In genomic region chr2:20327370-20327769, GRCh38 we compare ENCODE assay signal across 17 cellular contexts. TPM values are rescaled to one million over a fixed set of nuclear protein-coding genes. Genes with fewer than 3 reads are reported as not detected.
DNase-seq lines count a peak whose midpoint lies in the region; ATAC-seq, FAIRE-seq and TF ChIP-seq lines count a peak whose summit lies in the region.
"Had no signal": no experiment of that assay in that cellular context is flagged by ENCODE, and none has a peak within 500 bp of the region (broad histone marks: within the 10 kb centered on the region; RNA-seq: fewer than 3 reads in every experiment).

No MANE protein-coding gene starts in this region.

- DNase-seq in CD4-positive, alpha-beta T cell: no peak
- DNase-seq in HT-29 (ENCODE audit: low spot score) (peak; percentile 21), chondrocyte (ENCODE audit: low spot score) (no peak), germinal center (ENCODE audit: low spot score) (no peak), D721Med (ENCODE audit: insufficient read length, low spot score) (no peak)
- no peak for DNase-seq in natural killer cell treated with Interleukin-12 subunit alpha and Interleukin-12 subunit beta and Interleukin-15 and Interleukin-18, amount 100 ng/mL, for 72 hours (ENCODE audit: low spot score)
- no peak for DNase-seq in stimulated activated CD4-positive, alpha-beta T cell treated with anti-CD3 and anti-CD28 coated beads, Interleukin-4, amount 100 ng/mL, for 4 hours
- DNase-seq: activated T-cell treated with anti-CD3 and anti-CD28 coated beads for 4 hours, anterior cingulate cortex, dorsolateral prefrontal cortex, foreskin fibroblast, naive B cell, NCI-H1930 had no signal

- peaks cover 9% of the 10 kb centered on the region for H3K9me3 Mint-ChIP-seq in CD4-positive, alpha-beta T cell
- peaks cover 5% of the 10 kb centered on the region for H3K9me3 Mint-ChIP-seq in chondrocyte (ENCODE audit: low read depth)
- no peaks in the 10 kb centered on the region for H3K9me3 Mint-ChIP-seq in natural killer cell treated with Interleukin-12 subunit alpha and Interleukin-12 subunit beta and Interleukin-15 and Interleukin-18, amount 100 ng/mL, for 72 hours
- H3K9me3 Mint-ChIP-seq: WTC11 had no signal

- peaks cover 70% of the 10 kb centered on the region for H3K4me1 Mint-ChIP-seq in CD4-positive, alpha-beta T cell (ENCODE audit: low read depth)
- H3K4me1 Mint-ChIP-seq in chondrocyte (ENCODE audit: low read depth): peaks cover 51% of the 10 kb centered on the region
- peaks cover 59 to 63% of the 10 kb centered on the region in 2 donors for H3K4me1 Mint-ChIP-seq in natural killer cell treated with Interleukin-12 subunit alpha and Interleukin-12 subunit beta and Interleukin-15 and Interleukin-18, amount 100 ng/mL, for 72 hours (ENCODE audit: low read depth in 2 of 2)

- H3K27me3 Mint-ChIP-seq in CD4-positive, alpha-beta T cell: no peaks in the 10 kb centered on the region
- H3K27me3 Mint-ChIP-seq in chondrocyte (ENCODE audit: low read depth): no peaks in the 10 kb centered on the region
- H3K27me3 Mint-ChIP-seq in natural killer cell treated with Interleukin-12 subunit alpha and Interleukin-12 subunit beta and Interleukin-15 and Interleukin-18, amount 100 ng/mL, for 72 hours: no peaks in the 10 kb centered on the region
- H3K27me3 Mint-ChIP-seq: naive B cell had no signal

- H3K27ac ChIP-seq in CD4-positive, alpha-beta T cell (ENCODE audit: low read depth, low read length): no peak overlapping the region

- intact Hi-C loops in CD4-positive, alpha-beta T cell (cut with DNase I, micrococcal nuclease): loop anchor here in 1 of 2 experiments (2.0 kb wide), 1 partner anchor 23 kb away; the partner anchor contains the start of gene PUM2

- peak overlapping the region; percentile 7 for H3K4me3 Mint-ChIP-seq in CD4-positive, alpha-beta T cell
- no peak overlapping the region for H3K4me3 Mint-ChIP-seq in chondrocyte (ENCODE audit: unreplicated experiment)
- H3K4me3 Mint-ChIP-seq in natural killer cell treated with Interleukin-12 subunit alpha and Interleukin-12 subunit beta and Interleukin-15 and Interleukin-18, amount 100 ng/mL, for 72 hours: no peak overlapping the region
- H3K4me3 Mint-ChIP-seq: naive B cell, WTC11 had no signal

- POLR2A ChIA-PET in CD4-positive, alpha-beta T cell (lab: Charles Lee): interaction anchor here (1.0 to 2.9 kb wide), 2 partner anchors 18 to 24 kb away, joined by 3 to 12 read pairs; no protein-coding TSS in a partner anchor

- H3K27me3 ChIP-seq in CD4-positive, alpha-beta T cell (ENCODE audit: control insufficient read depth, insufficient read depth, low read length): no peaks in the 10 kb centered on the region
- H3K27me3 ChIP-seq: BLaER1 treated with 17β-estradiol and CSF1 and Interleukin-3, amounts not matched to agents 10 nM and 100 nM; dorsolateral prefrontal cortex had no signal

- CTCF ChIA-PET in CD4-positive, alpha-beta T cell (lab: Charles Lee): interaction anchor here (0.9 to 3.4 kb wide), 11 partner anchors 9 to 49 kb away, joined by 3 to 31 read pairs (median 10); no protein-coding TSS in a partner anchor

- peaks cover 9% of the 10 kb centered on the region for H3K9me3 ChIP-seq in CD4-positive, alpha-beta T cell (ENCODE audit: control insufficient read depth, low read length)

- peak overlapping the region; percentile 19 for H3K27ac Mint-ChIP-seq in CD4-positive, alpha-beta T cell
- peak overlapping the region; percentile 52 for H3K27ac Mint-ChIP-seq in chondrocyte (ENCODE audit: unreplicated experiment)
- H3K27ac Mint-ChIP-seq in natural killer cell treated with Interleukin-12 subunit alpha and Interleukin-12 subunit beta and Interleukin-15 and Interleukin-18, amount 100 ng/mL, for 72 hours: peak overlapping the region; percentile 57 to 81

- H3K36me3 Mint-ChIP-seq in CD4-positive, alpha-beta T cell (ENCODE audit: low read depth): peaks cover 96% of the 10 kb centered on the region
- peaks cover 3% of the 10 kb centered on the region for H3K36me3 Mint-ChIP-seq in chondrocyte (ENCODE audit: low read depth)
- peaks cover 27% of the 10 kb centered on the region for H3K36me3 Mint-ChIP-seq in natural killer cell treated with Interleukin-12 subunit alpha and Interleukin-12 subunit beta and Interleukin-15 and Interleukin-18, amount 100 ng/mL, for 72 hours

- ATAC-seq in CD4-positive, alpha-beta T cell (ENCODE audit: poor library complexity): no peak
- ATAC-seq in natural killer cell treated with Interleukin-12 subunit alpha and Interleukin-12 subunit beta and Interleukin-15 and Interleukin-18, amount 100 ng/mL, for 72 hours: no peak
- no peak for ATAC-seq in HG03378 (IDR thresholded peaks at IDR 0.05; ENCODE audit: unreplicated experiment)
- ATAC-seq: WTC11 had no signal

- no peak for TF ChIP-seq CTCF in CD4-positive, alpha-beta T cell (IDR thresholded peaks at IDR 0.05)
- TF ChIP-seq CTCF in chondrocyte (IDR thresholded peaks at IDR 0.05): no peak
- no peak for TF ChIP-seq CTCF in D721Med (IDR thresholded peaks at IDR 0.05; ENCODE audit: insufficient read depth, missing control alignments)

- no peak for FAIRE-seq in D721Med (lab: Jason Lieb, UNC)
- FAIRE-seq: kidney had no signal

RNA-seq across cellular contexts. Expression of gene PUM2, which starts 23.3 kb away (rescaled TPM):
- 10 to 100 TPM; 94.9 to 95.4 TPM for total RNA-seq in CD4-positive, alpha-beta T cell
- 20.2 and 23.1 TPM in 2 replicates for total RNA-seq in HT-29 (2014; rRNA removed; shearing (Covaris generic))
- 67.7 to 73.1 TPM (median 70.0 TPM) in 3 replicates for total RNA-seq in chondrocyte
- total RNA-seq in natural killer cell treated with Interleukin-12 subunit alpha and Interleukin-12 subunit beta and Interleukin-15 and Interleukin-18, amount 100 ng/mL, for 72 hours: 100 to 1,000 TPM; 107 to 144 TPM

Comparison
In these comparisons a context has a peak if more than half of its experiments do, and no peak if none do; other contexts are left out.
1. H3K27ac Mint-ChIP-seq: peak in every context shown above with its lines; median percentile 69 in natural killer cell treated with Interleukin-12 subunit alpha and Interleukin-12 subunit beta and Interleukin-15 and Interleukin-18, amount 100 ng/mL, for 72 hours; 52 in chondrocyte; 19 in CD4-positive, alpha-beta T cell.